Comparison of ENCODE assay signal across 1 cellular context in genomic region chr1:188432427-188432826, GRCh38.
TF ChIP-seq lines count a peak whose summit lies in the region.

No MANE protein-coding gene starts in this region.

TF ChIP-seq in Ishikawa, 13 proteins besides CTCF, POLR2A, EP300 and RAD21 (continued from another document):
- no peak for TF ChIP-seq REST (IDR thresholded peaks at IDR 0.05; ENCODE audit: low read depth)
- TF ChIP-seq NFIC (IDR thresholded peaks at IDR 0.05), result peak; percentile 49
- no peak for TF ChIP-seq TCF12 (IDR thresholded peaks at IDR 0.05; ENCODE audit: low read depth)
